Comparison of ENCODE assay signal across 8 cellular contexts in genomic region chr15:66356359-66357236, GRCh38.
DNase-seq lines count a peak whose midpoint lies in the region; ATAC-seq and TF ChIP-seq lines count a peak whose summit lies in the region.

Gene TIPIN, minus strand, starts transcription at chr15:66356685. Its CDS starts 3,738 bp downstream, at chr15:66352947.

- ATAC-seq in GM18519 (IDR thresholded peaks at IDR 0.05; ENCODE audit: low FRiP score, unreplicated experiment): peak; percentile 84
- ATAC-seq in HG03045 (IDR thresholded peaks at IDR 0.05; ENCODE audit: unreplicated experiment): peak; percentile 92

- TF ChIP-seq CTCF in 22Rv1 (IDR thresholded peaks at IDR 0.05): no peak
- TF ChIP-seq CTCF in astrocyte of the spinal cord (IDR thresholded peaks at IDR 0.05; ENCODE audit: low read depth, low read length): no peak

- in situ Hi-C loops in astrocyte of the spinal cord (cut with HindIII; ENCODE audit: low sequenced_read_pairs): no loop called here

- H3K27ac ChIP-seq in 22Rv1: peak within 1 kb of the TSS; percentile 79

- DNase-seq in NCI-H2081 treated with DMSO at 0.1 percent for 48 hours (lab: John Stamatoyannopoulos, UW) (peak; percentile 71), T1000 (lab: John Stamatoyannopoulos, UW) (peak; percentile 92), astrocyte of the spinal cord (ENCODE audit: low read depth, low spot score) (peak; percentile 97), hippocampal formation (lab: John Stamatoyannopoulos, UW) (peak; percentile 76 to 79), retina (peak; percentile 95)

- H3K4me3 ChIP-seq in astrocyte of the spinal cord (ENCODE audit: low read depth, low read length): peak within 1 kb of the TSS; percentile 88

Comparison
In these comparisons a context has a peak if more than half of its experiments do, and no peak if none do; other contexts are left out.
1. Peak in every context shown above with its lines: DNase-seq, ATAC-seq, H3K4me3 ChIP-seq and H3K27ac ChIP-seq.